ENCODE assay signal across 23 cellular contexts in the genomic region with DNA sequence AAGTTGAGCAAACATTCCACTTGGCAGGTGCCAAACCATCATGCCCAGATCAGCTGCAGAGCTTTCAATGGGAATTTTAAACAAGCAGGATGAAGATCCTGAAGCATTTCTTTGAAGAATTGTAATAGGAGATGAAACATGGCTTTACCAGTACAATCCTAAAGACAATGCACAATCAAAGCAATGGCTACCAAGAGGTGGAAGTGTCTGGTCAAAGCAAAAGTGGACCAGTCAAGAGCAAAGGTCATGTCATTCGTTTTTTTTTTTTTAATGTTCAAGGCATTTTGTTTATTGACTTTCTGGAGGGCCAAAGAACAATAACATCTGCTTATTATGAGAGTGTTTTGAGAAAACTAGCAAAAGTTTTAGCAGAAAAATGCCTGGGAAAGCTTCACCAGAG. TPM values are rescaled to one million over a fixed set of nuclear protein-coding genes. Genes with fewer than 3 reads are reported as not detected.
A peak's percentile ranks its signal among the peaks of the same experiment; 100 is the strongest.
DNase-seq lines count a peak whose midpoint lies in the region; ATAC-seq and TF ChIP-seq lines count a peak whose summit lies in the region.
"Had no signal": no experiment of that assay in that cellular context is flagged by ENCODE, and none has a peak within 500 bp of the region (broad histone marks: within the 10 kb centered on the region; RNA-seq: fewer than 3 reads in every experiment).

No MANE protein-coding gene starts in this region.

- no peaks in the 10 kb centered on the region for H3K9me3 ChIP-seq in testis
- H3K9me3 ChIP-seq: BE2C had no signal

- no peak for ATAC-seq in natural killer cell
- ATAC-seq in natural killer cell treated with Interleukin-12 subunit alpha and Interleukin-12 subunit beta and Interleukin-15 and Interleukin-18, amount 100 ng/mL, for 72 hours, result no peak
- ATAC-seq: GM12878 had no signal

- H3K4me3 Mint-ChIP-seq in natural killer cell, result peak overlapping the region; percentile 17
- no peak overlapping the region for H3K4me3 Mint-ChIP-seq in natural killer cell treated with Interleukin-12 subunit alpha and Interleukin-12 subunit beta and Interleukin-15 and Interleukin-18, amount 100 ng/mL, for 72 hours
- H3K4me3 Mint-ChIP-seq in nephron, result peak overlapping the region in 2 of 3 experiments; percentile 27 to 57
- H3K4me3 Mint-ChIP-seq: CD14-positive monocyte had no signal

- no peak for TF ChIP-seq POLR2A in testis (IDR thresholded peaks at IDR 0.05)

- H3K36me3 ChIP-seq in testis (ENCODE audit: low read depth, missing control alignments), result no peaks in the 10 kb centered on the region
- H3K36me3 ChIP-seq: BE2C, BLaER1 had no signal

- intact Hi-C loops in natural killer cell (cut with micrococcal nuclease), result no loop called here
- intact Hi-C loops in testis (cut with DNase I; ENCODE audit: low total_unique reads), result no loop called here

- no peaks in the 10 kb centered on the region for H3K9me3 Mint-ChIP-seq in natural killer cell
- no peaks in the 10 kb centered on the region for H3K9me3 Mint-ChIP-seq in natural killer cell treated with Interleukin-12 subunit alpha and Interleukin-12 subunit beta and Interleukin-15 and Interleukin-18, amount 100 ng/mL, for 72 hours
- no peaks in the 10 kb centered on the region for H3K9me3 Mint-ChIP-seq in nephron
- H3K9me3 Mint-ChIP-seq: CD4-positive, alpha-beta memory T cell; CD8-positive, alpha-beta memory T cell had no signal

- H3K4me3 ChIP-seq in testis, result no peak overlapping the region
- H3K4me3 ChIP-seq: BLaER1, GM12878 had no signal

- H3K4me1 Mint-ChIP-seq in natural killer cell, result peaks cover 18 to 19% of the 10 kb centered on the region in 2 donors
- H3K4me1 Mint-ChIP-seq in natural killer cell treated with Interleukin-12 subunit alpha and Interleukin-12 subunit beta and Interleukin-15 and Interleukin-18, amount 100 ng/mL, for 72 hours (ENCODE audit: low read depth in 2 of 2), result peaks cover 6 to 20% of the 10 kb centered on the region in 2 donors
- peaks cover 6% of the 10 kb centered on the region for H3K4me1 Mint-ChIP-seq in nephron

- no peaks in the 10 kb centered on the region for H3K36me3 Mint-ChIP-seq in natural killer cell
- H3K36me3 Mint-ChIP-seq in natural killer cell treated with Interleukin-12 subunit alpha and Interleukin-12 subunit beta and Interleukin-15 and Interleukin-18, amount 100 ng/mL, for 72 hours, result peaks cover 6% of the 10 kb centered on the region
- H3K36me3 Mint-ChIP-seq in nephron (ENCODE audit: low read depth), result peaks cover under 1% of the 10 kb centered on the region
- H3K36me3 Mint-ChIP-seq: CD14-positive monocyte; CD4-positive, CD25-positive, alpha-beta regulatory T cell had no signal

- WGBS in testis, 2 donors, result 69 to 81% methylated on average over 1 of the region's 1 CpG

- no peak overlapping the region for H3K27ac ChIP-seq in testis
- H3K27ac ChIP-seq: BLaER1 had no signal

- H3K27me3 Mint-ChIP-seq in natural killer cell (ENCODE audit: low read depth in 2 of 2) (peaks cover 6 to 12% of the 10 kb centered on the region in 2 donors), nephron (ENCODE audit: low read depth) (no peaks in the 10 kb centered on the region)
- H3K27me3 Mint-ChIP-seq in natural killer cell treated with Interleukin-12 subunit alpha and Interleukin-12 subunit beta and Interleukin-15 and Interleukin-18, amount 100 ng/mL, for 72 hours, result peaks cover 5 to 13% of the 10 kb centered on the region in 2 donors
- H3K27me3 Mint-ChIP-seq: CD4-positive, alpha-beta memory T cell; CD8-positive, alpha-beta memory T cell had no signal

- H3K4me1 ChIP-seq in testis, result peaks cover 10% of the 10 kb centered on the region
- H3K4me1 ChIP-seq: BE2C had no signal

- DNase-seq in natural killer cell (no peak), MV-4-11 (lab: John Stamatoyannopoulos, UW) (no peak), testis (no peak)
- no peak for DNase-seq in natural killer cell treated with Interleukin-12 subunit alpha and Interleukin-12 subunit beta and Interleukin-15 and Interleukin-18, amount 100 ng/mL, for 72 hours (ENCODE audit: low spot score)
- DNase-seq: 8988T; ACHN; BE2C; C1 segment of cervical spinal cord; CD4-positive, alpha-beta memory T cell; CD4-positive, CD25-positive, alpha-beta regulatory T cell; CD8-positive, alpha-beta memory T cell; COR-L47; DMS 273 treated with DMSO at 0.1 percent for 48 hours; DMS153; DMS53; DMS79; DND-41; EL; GDM1 had no signal

- H3K27ac Mint-ChIP-seq in natural killer cell (peak overlapping the region in 1 of 2 donors; percentile 18), nephron (no peak overlapping the region)
- H3K27ac Mint-ChIP-seq in natural killer cell treated with Interleukin-12 subunit alpha and Interleukin-12 subunit beta and Interleukin-15 and Interleukin-18, amount 100 ng/mL, for 72 hours, result no peak overlapping the region
- H3K27ac Mint-ChIP-seq: CD14-positive monocyte had no signal

- H3K27me3 ChIP-seq in testis, result no peaks in the 10 kb centered on the region
- H3K27me3 ChIP-seq: BE2C, BLaER1 had no signal

- TF ChIP-seq CTCF in natural killer cell (IDR thresholded peaks at IDR 0.05) (no peak), nephron (IDR thresholded peaks at IDR 0.05; ENCODE audit: unreplicated experiment in 3 of 3) (no peak), testis (IDR thresholded peaks at IDR 0.05) (no peak)

RNA-seq across cellular contexts. Expression of gene NDUFS5, which starts 3.0 kb away (rescaled TPM):
- total RNA-seq in natural killer cell, result 10 to 100 TPM; 63.6 to 72.9 (median 71.1) TPM
- total RNA-seq in natural killer cell treated with Interleukin-12 subunit alpha and Interleukin-12 subunit beta and Interleukin-15 and Interleukin-18, amount 100 ng/mL, for 72 hours, result 100 to 1,000 TPM; 134 to 142 TPM
- total RNA-seq in testis, result 100 to 1,000 TPM; 211 to 354 TPM
- 298 TPM for polyA plus RNA-seq in testis (ENCODE audit: insufficient read depth, low read depth, low replicate concordance)

RNA-seq across cellular contexts. Expression of gene AKIRIN1, which starts 32.1 kb away (rescaled TPM):
- total RNA-seq in natural killer cell, result 10 to 100 TPM; 70.4 to 80.7 (median 73.2) TPM
- 10 to 100 TPM; 71.0 to 88.3 TPM for total RNA-seq in natural killer cell treated with Interleukin-12 subunit alpha and Interleukin-12 subunit beta and Interleukin-15 and Interleukin-18, amount 100 ng/mL, for 72 hours
- 100 to 1,000 TPM; 134 to 169 TPM for total RNA-seq in testis
- 138 TPM for polyA plus RNA-seq in testis (ENCODE audit: insufficient read depth, low read depth, low replicate concordance)
